ENCODE assay signal across 19 cellular contexts in the genomic region with DNA sequence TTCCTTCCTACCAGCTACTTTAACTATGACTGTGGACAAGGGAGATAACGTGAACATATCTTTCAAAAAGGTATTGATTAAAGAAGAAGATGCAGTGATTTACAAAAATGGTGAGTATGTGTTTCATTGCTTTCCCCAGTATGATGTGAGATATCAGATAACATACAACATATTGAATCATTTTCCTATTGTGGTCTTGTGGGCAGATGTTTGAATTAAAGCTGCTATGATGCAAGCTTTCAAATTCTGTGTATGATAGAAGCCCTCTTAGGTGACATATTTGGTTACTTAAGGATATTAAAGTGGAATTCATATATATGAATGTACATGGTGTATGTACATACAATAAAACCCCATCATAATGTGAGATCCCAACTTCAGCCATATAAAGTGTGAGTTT.
"Had no signal": no experiment of that assay in that cellular context is flagged by ENCODE, and none has a peak within 500 bp of the region (broad histone marks: within the 10 kb centered on the region; RNA-seq: fewer than 3 reads in every experiment).

No MANE protein-coding gene starts in this region.

- H3K9me3 ChIP-seq: SJSA1 had no signal

- H3K27ac ChIP-seq: SJSA1, SK-N-MC had no signal

- H3K27me3 ChIP-seq: SJSA1 had no signal

- DNase-seq: KG1, MM.1S, NCI-H1092 treated with DMSO at 0.1 percent for 48 hours, NCI-H1436, NCI-H187, NCI-H2029, NCI-H2081 treated with DMSO at 0.1 percent for 48 hours, NCI-H2171, NCI-H226, NCI-H446, NCI-H510A, NCI-H524 treated with DMSO at 0.1 percent for 48 hours, NCI-H69, NCI-H774, Right ventricle myocardium superior, RPMI8226, SIG-M5 had no signal

- H3K4me3 ChIP-seq: SJSA1, SK-N-MC had no signal

- H3K36me3 ChIP-seq: SJSA1 had no signal
